In the genomic region with DNA sequence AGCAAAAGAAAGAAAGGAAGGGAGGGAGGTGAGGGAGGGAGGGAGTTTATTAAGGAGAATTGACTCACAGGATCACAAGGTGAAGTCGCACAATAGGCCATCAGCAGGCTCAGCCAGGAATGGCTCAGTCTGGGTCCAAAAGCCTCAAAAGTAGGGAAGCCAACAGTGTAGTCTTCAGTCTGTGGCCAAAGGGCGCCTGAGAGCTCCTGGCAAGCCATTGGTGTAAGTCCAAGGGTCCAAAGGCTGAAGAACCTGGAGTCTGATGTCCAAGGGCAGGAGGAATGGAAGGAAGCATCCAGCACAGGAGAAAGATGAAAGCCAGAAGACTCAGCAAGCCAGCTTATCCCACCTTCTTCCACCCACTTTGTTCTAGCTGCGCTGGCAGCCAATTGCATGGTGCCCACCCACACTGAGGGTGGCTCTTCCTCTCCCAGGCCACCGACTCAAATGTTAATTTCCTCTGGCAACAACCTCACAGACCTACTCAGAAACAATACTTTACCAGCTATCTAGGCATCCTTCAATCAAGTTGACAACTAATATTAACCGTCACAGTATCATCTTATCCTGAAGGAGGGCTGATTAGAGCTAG, we compare ENCODE assay signal across 18 cellular contexts. TPM values are rescaled to one million over a fixed set of nuclear protein-coding genes. Genes with fewer than 3 reads are reported as not detected.
DNase-seq lines count a peak whose midpoint lies in the region; ATAC-seq and TF ChIP-seq lines count a peak whose summit lies in the region.
"Had no signal": no experiment of that assay in that cellular context is flagged by ENCODE, and none has a peak within 500 bp of the region (broad histone marks: within the 10 kb centered on the region; RNA-seq: fewer than 3 reads in every experiment).

No MANE protein-coding gene starts in this region.

- H3K4me3 Mint-ChIP-seq in activated CD4-positive, alpha-beta T cell treated with anti-CD3 and anti-CD28 coated beads for 36 hours, result no peak overlapping the region
- H3K4me3 Mint-ChIP-seq in CD8-positive, alpha-beta memory T cell, result peak overlapping the region; percentile 45 to 83 (median 77)
- H3K4me3 Mint-ChIP-seq in activated CD8-positive, alpha-beta T cell treated with anti-CD3 and anti-CD28 coated beads, Interleukin-2, amount 10 ng/mL, durations not matched to agents 7 days and 5 days, result peak overlapping the region; percentile 66

- no peaks in the 10 kb centered on the region for H3K27me3 ChIP-seq in CD8-positive, alpha-beta memory T cell (ENCODE audit: insufficient read depth, low read length, poor library complexity, severe bottlenecking)
- H3K27me3 ChIP-seq in lower lobe of right lung (ENCODE audit: low read depth), result no peaks in the 10 kb centered on the region
- H3K27me3 ChIP-seq: esophagus muscularis mucosa, gastroesophageal sphincter had no signal

- H3K27me3 Mint-ChIP-seq in activated CD4-positive, alpha-beta T cell treated with anti-CD3 and anti-CD28 coated beads for 36 hours, result no peaks in the 10 kb centered on the region
- H3K27me3 Mint-ChIP-seq in CD8-positive, alpha-beta memory T cell, result no peaks in the 10 kb centered on the region
- H3K27me3 Mint-ChIP-seq in activated CD8-positive, alpha-beta T cell treated with anti-CD3 and anti-CD28 coated beads, Interleukin-2, amount 10 ng/mL, durations not matched to agents 7 days and 5 days (ENCODE audit: low read depth), result no peaks in the 10 kb centered on the region

- peak overlapping the region; percentile 10 for H3K4me3 ChIP-seq in CD8-positive, alpha-beta memory T cell (ENCODE audit: low read length)
- H3K4me3 ChIP-seq in lower lobe of right lung, result no peak overlapping the region
- H3K4me3 ChIP-seq: esophagus muscularis mucosa, gastroesophageal sphincter had no signal

- no peak for DNase-seq in activated CD4-positive, alpha-beta T cell treated with anti-CD3 and anti-CD28 coated beads for 36 hours
- no peak for DNase-seq in activated CD4-positive, alpha-beta T cell treated with anti-CD3 and anti-CD28 coated beads for 4 hours
- DNase-seq in CD8-positive, alpha-beta memory T cell, result no peak
- DNase-seq in activated CD8-positive, alpha-beta T cell treated with anti-CD3 and anti-CD28 coated beads, Interleukin-2, amount 10 ng/mL, durations not matched to agents 7 days and 5 days, result no peak
- peak; percentile 80 for DNase-seq in left lobe of liver (ENCODE audit: low spot score)
- DNase-seq in lower lobe of right lung, result no peak
- DNase-seq: cerebellar nuclear complex, kidney glomerular epithelial cell, MV-4-11, NCI-H1694 treated with DMSO at 0.1 percent for 48 hours, NCI-H226, posterior cingulate gyrus had no signal

- H3K36me3 ChIP-seq in CD8-positive, alpha-beta memory T cell (ENCODE audit: insufficient read depth, low read length), result no peaks in the 10 kb centered on the region
- H3K36me3 ChIP-seq in lower lobe of right lung, result no peaks in the 10 kb centered on the region

- no peaks in the 10 kb centered on the region for H3K9me3 ChIP-seq in CD8-positive, alpha-beta memory T cell (ENCODE audit: low read length)
- no peaks in the 10 kb centered on the region for H3K9me3 ChIP-seq in lower lobe of right lung
- H3K9me3 ChIP-seq: esophagus muscularis mucosa, gastroesophageal sphincter had no signal

- POLR2A ChIA-PET in activated CD4-positive, alpha-beta T cell treated with anti-CD3 and anti-CD28 coated beads for 36 hours (lab: Charles Lee), result no interaction called here
- POLR2A ChIA-PET in CD8-positive, alpha-beta memory T cell (lab: Charles Lee), result interaction anchor here (0.6 kb wide), 1 partner anchor 415 kb away, joined by 10 read pairs; no protein-coding TSS in a partner anchor
- POLR2A ChIA-PET in activated CD8-positive, alpha-beta T cell treated with anti-CD3 and anti-CD28 coated beads, Interleukin-2, amount 10 ng/mL, durations not matched to agents 7 days and 5 days (lab: Charles Lee), result interaction anchor here (1.0 to 1.3 kb wide), 3 partner anchors 8 to 332 kb away, joined by 3 to 5 read pairs (median 4); a partner anchor contains a TSS

- ATAC-seq in activated CD4-positive, alpha-beta T cell treated with anti-CD3 and anti-CD28 coated beads for 36 hours, result no peak
- ATAC-seq in activated CD8-positive, alpha-beta T cell treated with anti-CD3 and anti-CD28 coated beads, Interleukin-2, amount 10 ng/mL, durations not matched to agents 7 days and 5 days, result peak; percentile 2
- ATAC-seq in left lobe of liver (peak; percentile 75), lower lobe of right lung (no peak), HG02642 (IDR thresholded peaks at IDR 0.05; ENCODE audit: poor library complexity, unreplicated experiment) (no peak), HG02759 (IDR thresholded peaks at IDR 0.05; ENCODE audit: unreplicated experiment) (no peak)
- ATAC-seq: gastroesophageal sphincter, HCT116, SK-N-SH treated with all-trans-retinoic acid at 6 μM for 48 hours had no signal

- H3K36me3 Mint-ChIP-seq in activated CD4-positive, alpha-beta T cell treated with anti-CD3 and anti-CD28 coated beads for 36 hours (ENCODE audit: low read depth), result peaks cover 11% of the 10 kb centered on the region
- peaks cover 0 to 4% (median 2%) of the 10 kb centered on the region in 3 donors for H3K36me3 Mint-ChIP-seq in CD8-positive, alpha-beta memory T cell
- peaks cover 55% of the 10 kb centered on the region for H3K36me3 Mint-ChIP-seq in activated CD8-positive, alpha-beta T cell treated with anti-CD3 and anti-CD28 coated beads, Interleukin-2, amount 10 ng/mL, durations not matched to agents 7 days and 5 days (ENCODE audit: low read depth)

- intact Hi-C loops in activated CD4-positive, alpha-beta T cell treated with anti-CD3 and anti-CD28 coated beads for 36 hours (cut with DNase I, micrococcal nuclease), result loop anchor here (10.0 kb wide), 3 partner anchors 446 to 654 kb away; a partner anchor contains a TSS
- intact Hi-C loops in lower lobe of right lung (cut with DNase I), result no loop called here

- peak overlapping the region; percentile 79 for H3K27ac Mint-ChIP-seq in activated CD4-positive, alpha-beta T cell treated with anti-CD3 and anti-CD28 coated beads for 36 hours
- peak overlapping the region; percentile 47 to 98 (median 86) for H3K27ac Mint-ChIP-seq in CD8-positive, alpha-beta memory T cell
- H3K27ac Mint-ChIP-seq in activated CD8-positive, alpha-beta T cell treated with anti-CD3 and anti-CD28 coated beads, Interleukin-2, amount 10 ng/mL, durations not matched to agents 7 days and 5 days, result peak overlapping the region; percentile 93

- CTCF ChIA-PET in activated CD4-positive, alpha-beta T cell treated with anti-CD3 and anti-CD28 coated beads for 36 hours (lab: Charles Lee), result no interaction called here
- CTCF ChIA-PET in CD8-positive, alpha-beta memory T cell (lab: Charles Lee), result interaction anchor here (0.8 to 1.4 kb wide), 3 partner anchors 37 to 323 kb away, joined by 3 to 5 read pairs (median 3); no protein-coding TSS in a partner anchor
- CTCF ChIA-PET in activated CD8-positive, alpha-beta T cell treated with anti-CD3 and anti-CD28 coated beads, Interleukin-2, amount 10 ng/mL, durations not matched to agents 7 days and 5 days (lab: Charles Lee), result interaction anchor here (1.3 to 4.9 kb wide), 5 partner anchors 8 to 259 kb away, joined by 4 to 30 read pairs (median 10); no protein-coding TSS in a partner anchor

- H3K4me1 Mint-ChIP-seq in activated CD4-positive, alpha-beta T cell treated with anti-CD3 and anti-CD28 coated beads for 36 hours, result peaks cover 65% of the 10 kb centered on the region
- H3K4me1 Mint-ChIP-seq in CD8-positive, alpha-beta memory T cell, result peaks cover 65 to 81% (median 73%) of the 10 kb centered on the region in 3 donors
- peaks cover 74% of the 10 kb centered on the region for H3K4me1 Mint-ChIP-seq in activated CD8-positive, alpha-beta T cell treated with anti-CD3 and anti-CD28 coated beads, Interleukin-2, amount 10 ng/mL, durations not matched to agents 7 days and 5 days (ENCODE audit: low read depth)

- peaks cover 54% of the 10 kb centered on the region for H3K4me1 ChIP-seq in CD8-positive, alpha-beta memory T cell (ENCODE audit: insufficient read depth, low read length)
- peaks cover 14% of the 10 kb centered on the region for H3K4me1 ChIP-seq in lower lobe of right lung

- TF ChIP-seq CTCF in lower lobe of right lung (IDR thresholded peaks at IDR 0.05), result no peak

- no peaks in the 10 kb centered on the region for H3K9me3 Mint-ChIP-seq in activated CD4-positive, alpha-beta T cell treated with anti-CD3 and anti-CD28 coated beads for 36 hours (ENCODE audit: low read depth)
- H3K9me3 Mint-ChIP-seq in CD8-positive, alpha-beta memory T cell, result no peaks in the 10 kb centered on the region
- no peaks in the 10 kb centered on the region for H3K9me3 Mint-ChIP-seq in activated CD8-positive, alpha-beta T cell treated with anti-CD3 and anti-CD28 coated beads, Interleukin-2, amount 10 ng/mL, durations not matched to agents 7 days and 5 days (ENCODE audit: insufficient read depth)

- peak overlapping the region; percentile 4 for H3K27ac ChIP-seq in CD8-positive, alpha-beta memory T cell (ENCODE audit: low read depth, low read length)
- H3K27ac ChIP-seq in lower lobe of right lung, result no peak overlapping the region
- H3K27ac ChIP-seq: esophagus muscularis mucosa, gastroesophageal sphincter had no signal

RNA-seq across cellular contexts. Expression of a gene that starts 5.8 kb away (rescaled TPM):
- 10 to 100 TPM; 63.4 to 75.2 TPM for total RNA-seq in activated CD4-positive, alpha-beta T cell treated with anti-CD3 and anti-CD28 coated beads for 36 hours
- total RNA-seq in CD8-positive, alpha-beta memory T cell, result 10 to 100 TPM; 72.2 to 72.4 TPM
- polyA plus RNA-seq in CD8-positive, alpha-beta memory T cell, result 100 TPM
- total RNA-seq in activated CD8-positive, alpha-beta T cell treated with anti-CD3 and anti-CD28 coated beads, Interleukin-2, amount 10 ng/mL, durations not matched to agents 7 days and 5 days, result 100 to 1,000 TPM; 118 to 120 TPM
- 572 TPM for total RNA-seq in left lobe of liver
- total RNA-seq in lower lobe of right lung, result 71.3 TPM

Comparison
In these comparisons a context has a peak if more than half of its experiments do, and no peak if none do; other contexts are left out.
1. ATAC-seq: peak in activated CD8-positive, alpha-beta T cell treated with anti-CD3 and anti-CD28 coated beads, Interleukin-2, amount 10 ng/mL, durations not matched to agents 7 days and 5 days (single experiment) and left lobe of liver (single experiment); none in activated CD4-positive, alpha-beta T cell treated with anti-CD3 and anti-CD28 coated beads for 36 hours (single experiment), lower lobe of right lung (0 of 2), HG02642 (single experiment) and HG02759 (single experiment).
2. Peak in every context shown above with its lines, with median percentiles within 50 percentile points of each other: H3K27ac Mint-ChIP-seq.